In the genomic region with DNA sequence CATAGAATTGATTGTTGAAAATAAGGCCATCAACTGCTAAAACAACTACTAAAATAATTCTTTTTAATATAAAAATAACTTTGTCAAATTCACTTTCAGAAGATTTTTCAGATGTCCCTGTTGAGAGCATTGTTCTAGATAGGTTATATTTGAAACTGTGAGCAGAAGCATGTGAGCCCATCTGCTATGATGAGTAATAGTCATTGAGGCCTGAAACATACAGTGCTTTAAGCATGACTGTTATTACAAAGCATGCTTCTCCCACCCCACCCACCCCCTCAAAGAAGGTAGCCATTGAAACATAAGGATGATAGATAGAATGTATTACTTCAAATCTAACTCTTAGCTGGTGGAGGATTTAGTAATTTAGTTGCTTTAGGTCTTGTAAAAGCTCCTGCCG, we compare ENCODE assay signal across 19 cellular contexts.
DNase-seq lines count a peak whose midpoint lies in the region; TF ChIP-seq lines count a peak whose summit lies in the region.
"Had no signal": no experiment of that assay in that cellular context is flagged by ENCODE, and none has a peak within 500 bp of the region (broad histone marks: within the 10 kb centered on the region; RNA-seq: fewer than 3 reads in every experiment).

No MANE protein-coding gene starts in this region.

- H3K27ac Mint-ChIP-seq in activated naive CD4-positive, alpha-beta T cell treated with anti-CD3 and anti-CD28 coated beads, Interleukin-2, amount 50 U/mL, for 24 hours: peak overlapping the region; percentile 36

- H3K4me1 ChIP-seq in SK-N-SH (ENCODE audit: control insufficient read depth in 1 of 2, insufficient read depth in 2 of 2, low read depth in 1 of 2, low read length in 1 of 2) (peaks cover 0 to 10% of the 10 kb centered on the region in 2 experiments; a peak in 2 of 4 replicates), smooth muscle cell (ENCODE audit: low read depth) (peaks cover 3% of the 10 kb centered on the region)
- H3K4me1 ChIP-seq: adrenal gland, BE2C, Peyer's patch, right atrium auricular region had no signal

- peak overlapping the region in 1 of 2 experiments; percentile 48; a peak in 2 of 4 replicates for H3K27ac ChIP-seq in SK-N-SH (ENCODE audit: low read depth in 2 of 2, low read length in 1 of 2)
- H3K27ac ChIP-seq in smooth muscle cell (ENCODE audit: low read depth): peak overlapping the region; percentile 48
- H3K27ac ChIP-seq: adrenal gland, Peyer's patch, right atrium auricular region had no signal

- 84% methylated on average over 1 of the region's 1 CpG for WGBS in SK-N-SH (ENCODE audit: low lambda C conversion rate)
- WGBS in smooth muscle cell (ENCODE audit: low lambda C conversion rate): 83% methylated on average over 1 of the region's 1 CpG

- H3K36me3 Mint-ChIP-seq in activated naive CD4-positive, alpha-beta T cell treated with anti-CD3 and anti-CD28 coated beads, Interleukin-2, amount 50 U/mL, for 24 hours: peaks cover 7% of the 10 kb centered on the region

- POLR2A ChIA-PET in SK-N-SH (lab: Yijun Ruan, JAX): no interaction called here

- CTCF ChIA-PET in SK-N-SH (lab: Yijun Ruan, JAX): interaction anchor here (1.4 kb wide), 1 partner anchor 85 kb away, joined by 3 read pairs; no protein-coding TSS in a partner anchor

- H3K27me3 Mint-ChIP-seq in activated naive CD4-positive, alpha-beta T cell treated with anti-CD3 and anti-CD28 coated beads, Interleukin-2, amount 50 U/mL, for 24 hours: no peaks in the 10 kb centered on the region

- no peaks in the 10 kb centered on the region for H3K27me3 ChIP-seq in SK-N-SH (ENCODE audit: insufficient read depth)
- no peaks in the 10 kb centered on the region for H3K27me3 ChIP-seq in smooth muscle cell (ENCODE audit: low read depth)
- H3K27me3 ChIP-seq: adrenal gland, BE2C, Peyer's patch, right atrium auricular region had no signal

- no peak overlapping the region for H3K4me3 Mint-ChIP-seq in activated naive CD4-positive, alpha-beta T cell treated with anti-CD3 and anti-CD28 coated beads, Interleukin-2, amount 50 U/mL, for 24 hours

- peaks cover 12% of the 10 kb centered on the region for H3F3A ChIP-seq in SK-N-SH (replicated peaks; ENCODE audit: insufficient read depth)
- H3F3A ChIP-seq in smooth muscle cell (ENCODE audit: low read depth): no peaks in the 10 kb centered on the region

- H3K9me2 ChIP-seq in SK-N-SH: no peaks in the 10 kb centered on the region

- peaks cover 60 to 78% of the 10 kb centered on the region in 2 experiments for H3K36me3 ChIP-seq in SK-N-SH (replicated peaks in 1 of 2; ENCODE audit: control insufficient read depth in 1 of 2, insufficient read depth in 2 of 2, low read length in 1 of 2)
- H3K36me3 ChIP-seq in smooth muscle cell (ENCODE audit: low read depth): peaks cover 6% of the 10 kb centered on the region

- H3K9me3 ChIP-seq in SK-N-SH (no peaks in the 10 kb centered on the region), smooth muscle cell (replicated peaks; ENCODE audit: low read depth) (no peaks in the 10 kb centered on the region)
- H3K9me3 ChIP-seq: adrenal gland, BE2C, Peyer's patch, right atrium auricular region had no signal

- TF ChIP-seq CTCF in SK-N-SH (IDR thresholded peaks at IDR 0.05): no peak
- no peak for TF ChIP-seq CTCF in smooth muscle cell (IDR thresholded peaks at IDR 0.05; ENCODE audit: borderline replicate concordance, insufficient read depth, poor library complexity, severe bottlenecking)

- H4K20me1 ChIP-seq in SK-N-SH (ENCODE audit: insufficient read depth) (no peaks in the 10 kb centered on the region), smooth muscle cell (ENCODE audit: low read depth) (no peaks in the 10 kb centered on the region)

- no peak for TF ChIP-seq RAD21 in SK-N-SH (IDR thresholded peaks at IDR 0.05; ENCODE audit: low read length)

- H3K4me3 ChIP-seq in SK-N-SH (ENCODE audit: low read depth in 2 of 2, low read length in 1 of 2): no peak overlapping the region
- no peak overlapping the region for H3K4me3 ChIP-seq in smooth muscle cell
- H3K4me3 ChIP-seq: adrenal gland, Peyer's patch, right atrium auricular region had no signal

- no peak for TF ChIP-seq EP300 in SK-N-SH (IDR thresholded peaks at IDR 0.05; ENCODE audit: borderline replicate concordance in 1 of 2, low read depth in 1 of 2, low read length in 1 of 2)

- no peak overlapping the region for H3K9ac ChIP-seq in SK-N-SH
- no peak overlapping the region for H3K9ac ChIP-seq in smooth muscle cell (ENCODE audit: low read depth)

- H3K79me2 ChIP-seq in SK-N-SH (ENCODE audit: insufficient read depth): peaks cover 24% of the 10 kb centered on the region; the same call in 1 of the 2 replicates
- no peaks in the 10 kb centered on the region for H3K79me2 ChIP-seq in smooth muscle cell (ENCODE audit: low read depth)

- H3K9me3 Mint-ChIP-seq in activated naive CD4-positive, alpha-beta T cell treated with anti-CD3 and anti-CD28 coated beads, Interleukin-2, amount 50 U/mL, for 24 hours: no peaks in the 10 kb centered on the region

- no peak for DNase-seq in activated naive CD4-positive, alpha-beta T cell treated with anti-CD3 and anti-CD28 coated beads, Interleukin-2, amount 50 U/mL, for 16 hours
- DNase-seq in SK-N-SH (no peak), fibroblast of peridontal ligament (ENCODE audit: extremely low read depth) (peak; percentile 66), smooth muscle cell (lab: John Stamatoyannopoulos, UW; ENCODE audit: unreplicated experiment) (no peak), SHP77 treated with DMSO at 0.1 percent for 48 hours (lab: John Stamatoyannopoulos, UW) (no peak), NCI-H128 (lab: John Stamatoyannopoulos, UW; ENCODE audit: unreplicated experiment) (no peak), NCI-H2081 treated with DMSO at 0.1 percent for 48 hours (lab: John Stamatoyannopoulos, UW) (no peak)
- DNase-seq: adrenal gland; BE2C; DMS53; KG1; kidney; NCI-H146; NCI-H524; Peyer's patch; stimulated activated CD4-positive, alpha-beta T cell treated with anti-CD3 and anti-CD28 coated beads, Interleukin-4, amount 100 ng/mL, for 1 hour; T1000 had no signal

- no peak overlapping the region for H2AFZ ChIP-seq in SK-N-SH (ENCODE audit: low read depth)
- no peak overlapping the region for H2AFZ ChIP-seq in smooth muscle cell (ENCODE audit: low read depth)

- H3K4me1 Mint-ChIP-seq in activated naive CD4-positive, alpha-beta T cell treated with anti-CD3 and anti-CD28 coated beads, Interleukin-2, amount 50 U/mL, for 24 hours: no peaks in the 10 kb centered on the region

- H3K4me2 ChIP-seq in SK-N-SH (0 out of 2 replicates have a peak overlapping the region, but pooled peaks have one; percentile 14), smooth muscle cell (no peak overlapping the region)

TF ChIP-seq in SK-N-SH, 30 proteins besides CTCF, POLR2A, EP300 and RAD21:
- no peak for TF ChIP-seq FOXJ3 (CRISPR knock-in tag; IDR thresholded peaks at IDR 0.05)
- no peak for TF ChIP-seq RFX5 (IDR thresholded peaks at IDR 0.05; ENCODE audit: low read length)
- no peak for TF ChIP-seq POLR2AphosphoS5 (IDR thresholded peaks at IDR 0.05; ENCODE audit: low read depth, low read length)
- TF ChIP-seq TEAD4 (IDR thresholded peaks at IDR 0.05; ENCODE audit: borderline replicate concordance, insufficient read depth): no peak
- TF ChIP-seq FOSL2 (IDR thresholded peaks at IDR 0.05; ENCODE audit: borderline replicate concordance, low read depth): peak; percentile 8; the same call in 1 of the 2 replicates
- no peak for TF ChIP-seq YY1 (IDR thresholded peaks at IDR 0.05; ENCODE audit: low read depth)
TF ChIP-seq in SK-N-SH: peak in this region for 1.
